1 cellular context compared by ENCODE assay signal in the genomic region with DNA sequence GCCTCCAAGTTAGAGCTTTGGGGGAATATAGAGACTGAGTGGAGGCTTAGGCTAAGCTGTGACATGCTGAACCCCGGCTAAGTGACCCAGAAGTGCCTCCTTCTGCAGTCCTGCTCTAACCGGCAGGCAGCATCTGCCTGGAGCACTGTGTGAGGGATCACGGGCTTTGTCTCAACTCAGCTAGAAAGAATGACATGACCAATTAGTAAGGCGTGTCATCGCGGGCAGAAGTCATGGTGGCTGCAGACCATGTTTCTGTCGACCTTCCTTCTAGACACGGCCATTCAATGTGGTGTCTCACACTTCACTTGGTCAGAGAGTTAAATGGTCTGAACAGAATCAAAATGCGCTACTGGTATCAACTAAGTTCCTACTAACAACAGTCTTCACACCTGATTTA.
TF ChIP-seq lines count a peak whose summit lies in the region.

No MANE protein-coding gene starts in this region.

TF ChIP-seq in GM23338, 12 proteins besides CTCF, POLR2A, EP300 and RAD21 (continued from another document):
- TF ChIP-seq ZNF462 (CRISPR knock-in tag; IDR thresholded peaks at IDR 0.05) (no peak), EZH2phosphoT487 (IDR thresholded peaks at IDR 0.05; ENCODE audit: unreplicated experiment) (no peak), ZNF331 (CRISPR knock-in tag; IDR thresholded peaks at IDR 0.05; ENCODE audit: low read depth) (no peak), STAT1 (IDR thresholded peaks at IDR 0.05; ENCODE audit: unreplicated experiment) (no peak), CREB1 (CRISPR knock-in tag; IDR thresholded peaks at IDR 0.05; ENCODE audit: low read depth) (no peak), EZH2 (IDR thresholded peaks at IDR 0.05; ENCODE audit: low read depth, unreplicated experiment) (no peak), ZNF114 (CRISPR knock-in tag; IDR thresholded peaks at IDR 0.05) (no peak), REST (IDR thresholded peaks at IDR 0.05; ENCODE audit: unreplicated experiment) (no peak), JUNB (IDR thresholded peaks at IDR 0.05; ENCODE audit: unreplicated experiment) (no peak)
- TF ChIP-seq, protein P1, sequence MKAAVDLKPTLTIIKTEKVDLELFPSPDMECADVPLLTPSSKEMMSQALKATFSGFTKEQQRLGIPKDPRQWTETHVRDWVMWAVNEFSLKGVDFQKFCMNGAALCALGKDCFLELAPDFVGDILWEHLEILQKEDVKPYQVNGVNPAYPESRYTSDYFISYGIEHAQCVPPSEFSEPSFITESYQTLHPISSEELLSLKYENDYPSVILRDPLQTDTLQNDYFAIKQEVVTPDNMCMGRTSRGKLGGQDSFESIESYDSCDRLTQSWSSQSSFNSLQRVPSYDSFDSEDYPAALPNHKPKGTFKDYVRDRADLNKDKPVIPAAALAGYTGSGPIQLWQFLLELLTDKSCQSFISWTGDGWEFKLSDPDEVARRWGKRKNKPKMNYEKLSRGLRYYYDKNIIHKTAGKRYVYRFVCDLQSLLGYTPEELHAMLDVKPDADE (IDR thresholded peaks at IDR 0.05) = no peak
